ENCODE assay signal across 18 cellular contexts in the genomic region with DNA sequence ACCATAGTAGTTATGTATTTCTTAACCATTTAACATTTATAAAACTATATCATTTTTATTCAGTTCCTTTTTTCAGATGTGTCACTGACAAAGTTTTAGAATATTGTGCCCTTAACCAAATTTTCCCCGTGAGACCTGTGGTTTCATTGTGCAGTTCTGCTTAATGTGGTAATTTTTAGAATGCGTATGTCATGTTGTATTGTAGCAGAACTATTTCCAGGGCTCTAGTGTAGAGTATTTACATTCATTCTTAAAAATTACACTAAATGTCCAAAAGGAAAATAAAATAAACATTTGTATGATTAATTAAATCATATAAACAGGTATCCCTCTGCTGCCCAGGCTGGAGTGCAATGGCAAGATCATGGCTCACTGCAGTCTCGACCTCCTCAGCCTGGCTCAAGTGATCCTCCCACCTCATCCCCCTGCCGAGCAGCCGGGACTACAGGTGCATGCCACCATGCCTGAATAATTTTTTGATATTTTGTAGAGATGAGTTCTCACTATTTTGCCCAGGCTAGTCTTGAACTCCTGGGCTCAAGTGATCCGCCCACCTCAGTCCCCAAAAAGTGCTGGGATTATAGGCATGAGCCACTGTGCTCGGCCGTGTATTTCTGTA. TPM values are rescaled to one million over a fixed set of nuclear protein-coding genes. Genes with fewer than 3 reads are reported as not detected.
A peak's percentile ranks its signal among the peaks of the same experiment; 100 is the strongest.
DNase-seq lines count a peak whose midpoint lies in the region; ATAC-seq and TF ChIP-seq lines count a peak whose summit lies in the region.
"Had no signal": no experiment of that assay in that cellular context is flagged by ENCODE, and none has a peak within 500 bp of the region (broad histone marks: within the 10 kb centered on the region; RNA-seq: fewer than 3 reads in every experiment).

No MANE protein-coding gene starts in this region.

- peaks cover 98% of the 10 kb centered on the region for H3K79me2 ChIP-seq in Loucy (ENCODE audit: insufficient read depth, low read length)

- TF ChIP-seq CTCF in Loucy (conservative IDR thresholded peaks at IDR 0.05; ENCODE audit: low read length), result no peak
- no peak for TF ChIP-seq CTCF in adrenal gland (IDR thresholded peaks at IDR 0.05)

- peak; percentile 73 for ATAC-seq in activated naive CD8-positive, alpha-beta T cell treated with anti-CD3 and anti-CD28 coated beads, Interleukin-2, amount 50 U/mL, for 24 hours
- ATAC-seq in stimulated activated effector memory CD8-positive, alpha-beta T cell treated with anti-CD3 and anti-CD28 coated beads, Interleukin-12 subunit alpha, Interleukin-12 subunit beta, amount 100 ng/mL, for 72 hours, result no peak
- ATAC-seq in HG03280 (IDR thresholded peaks at IDR 0.05; ENCODE audit: unreplicated experiment), result no peak
- ATAC-seq: effector memory CD8-positive, alpha-beta T cell; PC-3 had no signal

- peak overlapping the region in 1 of 5 donors; percentile 77 for H3K27ac ChIP-seq in adrenal gland
- H3K27ac ChIP-seq: neutrophil, VCaP had no signal

- peaks cover 34% of the 10 kb centered on the region for H3K36me3 Mint-ChIP-seq in activated naive CD4-positive, alpha-beta T cell treated with anti-CD3 and anti-CD28 coated beads for 36 hours (ENCODE audit: low read depth)
- H3K36me3 Mint-ChIP-seq in activated naive CD8-positive, alpha-beta T cell treated with anti-CD3 and anti-CD28 coated beads, Interleukin-2, amount 50 U/mL, for 24 hours (ENCODE audit: low read depth), result peaks cover 29% of the 10 kb centered on the region
- H3K36me3 Mint-ChIP-seq in stimulated activated effector memory CD8-positive, alpha-beta T cell treated with anti-CD3 and anti-CD28 coated beads, Interleukin-12 subunit alpha, Interleukin-12 subunit beta, amount 100 ng/mL, for 72 hours, result peaks cover 28% of the 10 kb centered on the region

- H3K4me1 ChIP-seq in Loucy (ENCODE audit: insufficient read depth, low read length, poor library complexity, severe bottlenecking), result peaks cover 31% of the 10 kb centered on the region
- peaks cover 15 to 31% of the 10 kb centered on the region in 2 donors for H3K4me1 ChIP-seq in adrenal gland (replicated peaks in 1 of 2)

- H3K27ac Mint-ChIP-seq in activated naive CD4-positive, alpha-beta T cell treated with anti-CD3 and anti-CD28 coated beads for 36 hours, result peak overlapping the region; percentile 56
- H3K27ac Mint-ChIP-seq in activated naive CD8-positive, alpha-beta T cell treated with anti-CD3 and anti-CD28 coated beads, Interleukin-2, amount 50 U/mL, for 24 hours, result peak overlapping the region; percentile 92
- H3K27ac Mint-ChIP-seq in stimulated activated effector memory CD8-positive, alpha-beta T cell treated with anti-CD3 and anti-CD28 coated beads, Interleukin-12 subunit alpha, Interleukin-12 subunit beta, amount 100 ng/mL, for 72 hours, result peak overlapping the region; percentile 23

- TF ChIP-seq POLR2A in adrenal gland (IDR thresholded peaks at IDR 0.05), result no peak

- H3K4me3 Mint-ChIP-seq in activated naive CD4-positive, alpha-beta T cell treated with anti-CD3 and anti-CD28 coated beads for 36 hours, result no peak overlapping the region
- peak overlapping the region; percentile 38 for H3K4me3 Mint-ChIP-seq in activated naive CD8-positive, alpha-beta T cell treated with anti-CD3 and anti-CD28 coated beads, Interleukin-2, amount 50 U/mL, for 24 hours
- peak overlapping the region; percentile 30 for H3K4me3 Mint-ChIP-seq in stimulated activated effector memory CD8-positive, alpha-beta T cell treated with anti-CD3 and anti-CD28 coated beads, Interleukin-12 subunit alpha, Interleukin-12 subunit beta, amount 100 ng/mL, for 72 hours
- H3K4me3 Mint-ChIP-seq: effector memory CD8-positive, alpha-beta T cell; mesothelial cell of epicardium had no signal

- H3K9me3 ChIP-seq in Loucy (ENCODE audit: insufficient read depth, low read depth, low read length), result peaks cover 17% of the 10 kb centered on the region
- H3K9me3 ChIP-seq in adrenal gland (replicated peaks in 1 of 3), result peaks cover 0 to 6% (median 0%) of the 10 kb centered on the region in 3 donors
- H3K9me3 ChIP-seq: neutrophil, sigmoid colon had no signal

- intact Hi-C loops in activated naive CD4-positive, alpha-beta T cell treated with anti-CD3 and anti-CD28 coated beads for 36 hours (cut with micrococcal nuclease), result no loop called here
- intact Hi-C loops in adrenal gland (cut with DNase I), result no loop called here

- CTCF ChIA-PET in activated naive CD4-positive, alpha-beta T cell treated with anti-CD3 and anti-CD28 coated beads for 36 hours (lab: Charles Lee), result interaction anchor here (1.1 to 1.8 kb wide), 2 partner anchors 14 to 21 kb away, joined by 4 to 5 read pairs; no protein-coding TSS in a partner anchor

- peaks cover 58% of the 10 kb centered on the region for H4K20me1 ChIP-seq in Loucy (ENCODE audit: insufficient read depth, low read length, poor library complexity, severe bottlenecking)

- no peak for DNase-seq in activated naive CD4-positive, alpha-beta T cell treated with anti-CD3 and anti-CD28 coated beads for 36 hours
- no peak for DNase-seq in activated naive CD4-positive, alpha-beta T cell treated with Interleukin-2 at 50 U/mL for 16 hours
- DNase-seq in activated naive CD8-positive, alpha-beta T cell treated with anti-CD3 and anti-CD28 coated beads, Interleukin-2, amount 50 U/mL, for 24 hours, result no peak
- no peak for DNase-seq in stimulated activated effector memory CD8-positive, alpha-beta T cell treated with anti-CD3 and anti-CD28 coated beads, Interleukin-12 subunit alpha, Interleukin-12 subunit beta, amount 100 ng/mL, for 72 hours (ENCODE audit: low spot score in 2 of 2)
- no peak for DNase-seq in adrenal gland
- no peak for DNase-seq in RKO (ENCODE audit: low spot score)
- DNase-seq: central memory CD4-positive, alpha-beta T cell; effector memory CD8-positive, alpha-beta T cell; NCI-H187; NCI-H510A; sigmoid colon; SW 1271 had no signal

- peaks cover 71% of the 10 kb centered on the region for H3K4me1 Mint-ChIP-seq in activated naive CD4-positive, alpha-beta T cell treated with anti-CD3 and anti-CD28 coated beads for 36 hours (ENCODE audit: low read depth)
- H3K4me1 Mint-ChIP-seq in activated naive CD8-positive, alpha-beta T cell treated with anti-CD3 and anti-CD28 coated beads, Interleukin-2, amount 50 U/mL, for 24 hours, result peaks cover 63% of the 10 kb centered on the region
- peaks cover 29% of the 10 kb centered on the region for H3K4me1 Mint-ChIP-seq in stimulated activated effector memory CD8-positive, alpha-beta T cell treated with anti-CD3 and anti-CD28 coated beads, Interleukin-12 subunit alpha, Interleukin-12 subunit beta, amount 100 ng/mL, for 72 hours

- H3K36me3 ChIP-seq in Loucy (ENCODE audit: insufficient read depth, low read length) (peaks cover 31% of the 10 kb centered on the region), adrenal gland (replicated peaks in 1 of 2) (no peaks in the 10 kb centered on the region)
- H3K36me3 ChIP-seq: neutrophil, sigmoid colon had no signal

- no peak overlapping the region for H3K9ac ChIP-seq in Loucy (ENCODE audit: low read depth, low read length, poor library complexity, severe bottlenecking)

- H3K27me3 Mint-ChIP-seq in activated naive CD4-positive, alpha-beta T cell treated with anti-CD3 and anti-CD28 coated beads for 36 hours (ENCODE audit: low read depth), result no peaks in the 10 kb centered on the region
- no peaks in the 10 kb centered on the region for H3K27me3 Mint-ChIP-seq in activated naive CD8-positive, alpha-beta T cell treated with anti-CD3 and anti-CD28 coated beads, Interleukin-2, amount 50 U/mL, for 24 hours
- H3K27me3 Mint-ChIP-seq: effector memory CD8-positive, alpha-beta T cell had no signal

- H3K9me2 ChIP-seq in Loucy (replicated peaks; ENCODE audit: low read depth, low read length), result no peaks in the 10 kb centered on the region

- peak overlapping the region; percentile 43 for H3K4me2 ChIP-seq in Loucy (ENCODE audit: low read depth, low read length, poor library complexity, severe bottlenecking)

- no peak overlapping the region for H2AFZ ChIP-seq in Loucy (ENCODE audit: low read length)

- H3K27me3 ChIP-seq in Loucy (ENCODE audit: insufficient read depth, low read length, poor library complexity, severe bottlenecking), result no peaks in the 10 kb centered on the region
- no peaks in the 10 kb centered on the region for H3K27me3 ChIP-seq in adrenal gland
- H3K27me3 ChIP-seq: neutrophil, sigmoid colon had no signal

- H3K4me3 ChIP-seq in Loucy (ENCODE audit: low read length, poor library complexity, severe bottlenecking) (peak overlapping the region; percentile 1), adrenal gland (no peak overlapping the region)
- H3K4me3 ChIP-seq: sigmoid colon had no signal

- H3F3A ChIP-seq in Loucy (ENCODE audit: low read depth), result peaks cover 8% of the 10 kb centered on the region

- 88 to 93% (median 90%) methylated on average over 8 of the region's 8 CpGs for WGBS in adrenal gland, 4 donors

- H3K9me3 Mint-ChIP-seq in activated naive CD4-positive, alpha-beta T cell treated with anti-CD3 and anti-CD28 coated beads for 36 hours, result peaks cover 26% of the 10 kb centered on the region
- peaks cover 19% of the 10 kb centered on the region for H3K9me3 Mint-ChIP-seq in activated naive CD8-positive, alpha-beta T cell treated with anti-CD3 and anti-CD28 coated beads, Interleukin-2, amount 50 U/mL, for 24 hours
- peaks cover 11% of the 10 kb centered on the region for H3K9me3 Mint-ChIP-seq in stimulated activated effector memory CD8-positive, alpha-beta T cell treated with anti-CD3 and anti-CD28 coated beads, Interleukin-12 subunit alpha, Interleukin-12 subunit beta, amount 100 ng/mL, for 72 hours
- H3K9me3 Mint-ChIP-seq: effector memory CD8-positive, alpha-beta T cell had no signal

RNA-seq across cellular contexts. Expression of gene SERINC5, which starts 15.4 kb away (rescaled TPM):
- total RNA-seq in activated naive CD4-positive, alpha-beta T cell treated with anti-CD3 and anti-CD28 coated beads for 36 hours, result 10 to 100 TPM; 34.8 to 36.4 TPM
- 100 to 1,000 TPM in 4 of 8 donors, 10 to 100 TPM in 4; 68.2 to 258 (median 106) TPM for total RNA-seq in adrenal gland
- polyA plus RNA-seq in adrenal gland, result 10 to 100 TPM; 14.4 to 22.7 (median 16.3) TPM

Comparison
In these comparisons a context has a peak if more than half of its experiments do, and no peak if none do; other contexts are left out.
1. H3K27ac Mint-ChIP-seq: peak in every context shown above with its lines; median percentile 92 in activated naive CD8-positive, alpha-beta T cell treated with anti-CD3 and anti-CD28 coated beads, Interleukin-2, amount 50 U/mL, for 24 hours; 56 in activated naive CD4-positive, alpha-beta T cell treated with anti-CD3 and anti-CD28 coated beads for 36 hours; 23 in stimulated activated effector memory CD8-positive, alpha-beta T cell treated with anti-CD3 and anti-CD28 coated beads, Interleukin-12 subunit alpha, Interleukin-12 subunit beta, amount 100 ng/mL, for 72 hours.